ENCODE assay signal across 20 cellular contexts in the genomic region with DNA sequence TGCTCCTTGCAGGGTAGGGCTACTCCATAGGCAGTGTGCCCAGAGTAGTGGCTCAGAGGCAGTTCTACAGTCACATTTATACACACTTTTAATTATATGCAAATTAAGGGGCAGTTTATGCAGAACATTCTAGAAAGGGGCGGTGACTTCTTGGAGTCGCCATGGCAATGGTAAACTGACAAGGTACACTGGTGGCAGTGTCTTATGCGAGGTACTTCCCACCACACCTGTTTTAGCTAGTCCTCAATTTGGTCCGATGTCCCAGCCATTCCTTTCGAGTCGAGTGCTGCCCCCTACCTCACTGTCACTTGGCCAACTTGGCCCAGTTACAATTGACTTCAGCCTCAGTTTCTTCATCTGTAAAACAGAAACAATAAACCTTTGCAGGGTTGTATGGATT. TPM values are rescaled to one million over a fixed set of nuclear protein-coding genes. Genes with fewer than 3 reads are reported as not detected.
DNase-seq lines count a peak whose midpoint lies in the region; TF ChIP-seq lines count a peak whose summit lies in the region.
"Had no signal": no experiment of that assay in that cellular context is flagged by ENCODE, and none has a peak within 500 bp of the region (broad histone marks: within the 10 kb centered on the region; RNA-seq: fewer than 3 reads in every experiment).

No MANE protein-coding gene starts in this region.

- peaks cover 2% of the 10 kb centered on the region for H3K36me3 Mint-ChIP-seq in dendritic cell treated with granulocyte-macrophage colony-stimulating factor and Interleukin-4, amounts not matched to agents 40 ng/mL and 50 ng/mL, for 4 days (ENCODE audit: low read depth)
- H3K36me3 Mint-ChIP-seq in neural progenitor cell: no peaks in the 10 kb centered on the region
- H3K36me3 Mint-ChIP-seq: CD8-positive, alpha-beta T cell; T-cell had no signal

- H3K4me1 Mint-ChIP-seq in dendritic cell treated with granulocyte-macrophage colony-stimulating factor and Interleukin-4, amounts not matched to agents 40 ng/mL and 50 ng/mL, for 4 days (ENCODE audit: low read depth): peaks cover 7% of the 10 kb centered on the region
- peaks cover 3% of the 10 kb centered on the region for H3K4me1 Mint-ChIP-seq in neural progenitor cell

- H3F3A ChIP-seq in neural progenitor cell (ENCODE audit: low read depth): no peaks in the 10 kb centered on the region

- no peak for TF ChIP-seq POLR2A in NB4 (IDR thresholded peaks at IDR 0.05; ENCODE audit: extremely low read depth, insufficient read length)

- no peak overlapping the region for H3K4me3 ChIP-seq in NB4 (ENCODE audit: low read depth, low read length)
- no peak overlapping the region for H3K4me3 ChIP-seq in neural progenitor cell

- no peaks in the 10 kb centered on the region for H3K36me3 ChIP-seq in neural progenitor cell
- H3K36me3 ChIP-seq: BE2C had no signal

- DNase-seq in ELF-1 (ENCODE audit: low read depth, low spot score) (peak; percentile 20), NB4 (ENCODE audit: low read depth) (no peak), neural progenitor cell (ENCODE audit: low spot score) (peak; percentile 3), kidney tubule cell (ENCODE audit: low spot score) (no peak), G401 (ENCODE audit: low spot score) (no peak)
- DNase-seq in stimulated activated CD4-positive, alpha-beta T cell treated with anti-CD3 and anti-CD28 coated beads, Interleukin-4, amount 100 ng/mL, for 24 hours: no peak
- DNase-seq: BE2C; CD8-positive, alpha-beta T cell; DMS79 treated with DMSO at 0.1 percent for 48 hours; GF-D8; MV-4-11; NCI-H1417 treated with DMSO at 0.1 percent for 48 hours; NCI-H1930; NCI-H2171; NCI-H446 treated with DMSO at 0.1 percent for 48 hours; NCI-H748 treated with DMSO at 0.1 percent for 48 hours; T-cell had no signal

- no peaks in the 10 kb centered on the region for H3K9me3 Mint-ChIP-seq in dendritic cell treated with granulocyte-macrophage colony-stimulating factor and Interleukin-4, amounts not matched to agents 40 ng/mL and 50 ng/mL, for 4 days
- no peaks in the 10 kb centered on the region for H3K9me3 Mint-ChIP-seq in neural progenitor cell
- H3K9me3 Mint-ChIP-seq: CD8-positive, alpha-beta T cell; T-cell had no signal

- H3K4me2 ChIP-seq in neural progenitor cell: no peak overlapping the region

- H3K27me3 Mint-ChIP-seq in dendritic cell treated with granulocyte-macrophage colony-stimulating factor and Interleukin-4, amounts not matched to agents 40 ng/mL and 50 ng/mL, for 4 days: no peaks in the 10 kb centered on the region
- peaks cover 6% of the 10 kb centered on the region for H3K27me3 Mint-ChIP-seq in neural progenitor cell (ENCODE audit: insufficient read depth, low read depth)
- H3K27me3 Mint-ChIP-seq: T-cell had no signal

- intact Hi-C loops in dendritic cell treated with granulocyte-macrophage colony-stimulating factor and Interleukin-4, amounts not matched to agents 40 ng/mL and 50 ng/mL, for 4 days (cut with micrococcal nuclease): no loop called here

- H3K4me1 ChIP-seq in neural progenitor cell: no peaks in the 10 kb centered on the region
- H3K4me1 ChIP-seq: BE2C had no signal

- peaks cover 25% of the 10 kb centered on the region for H3K27me3 ChIP-seq in neural progenitor cell
- H3K27me3 ChIP-seq: BE2C had no signal

- H3K79me2 ChIP-seq in neural progenitor cell (ENCODE audit: low read depth): no peaks in the 10 kb centered on the region

- H3K27ac Mint-ChIP-seq in dendritic cell treated with granulocyte-macrophage colony-stimulating factor and Interleukin-4, amounts not matched to agents 40 ng/mL and 50 ng/mL, for 4 days: peak overlapping the region; percentile 64
- no peak overlapping the region for H3K27ac Mint-ChIP-seq in neural progenitor cell
- H3K27ac Mint-ChIP-seq: CD8-positive, alpha-beta T cell; T-cell had no signal

- TF ChIP-seq CTCF in NB4 (IDR thresholded peaks at IDR 0.05; ENCODE audit: low read depth, low read length): peak; percentile 1
- TF ChIP-seq CTCF in neural progenitor cell (IDR thresholded peaks at IDR 0.05): no peak

- no peak overlapping the region for H2AFZ ChIP-seq in neural progenitor cell (replicated peaks)

- no peak overlapping the region for H3K9ac ChIP-seq in neural progenitor cell

- no peaks in the 10 kb centered on the region for H3K9me3 ChIP-seq in neural progenitor cell (ENCODE audit: low read depth)
- H3K9me3 ChIP-seq: BE2C had no signal

- no peaks in the 10 kb centered on the region for H4K20me1 ChIP-seq in neural progenitor cell (ENCODE audit: low read depth)

- H3K4me3 Mint-ChIP-seq in dendritic cell treated with granulocyte-macrophage colony-stimulating factor and Interleukin-4, amounts not matched to agents 40 ng/mL and 50 ng/mL, for 4 days: no peak overlapping the region
- H3K4me3 Mint-ChIP-seq in neural progenitor cell: no peak overlapping the region
- H3K4me3 Mint-ChIP-seq: CD8-positive, alpha-beta T cell; T-cell had no signal

- in situ Hi-C loops in G401 (cut with HindIII; ENCODE audit: low sequenced_read_pairs): no loop called here

- H3K27ac ChIP-seq in neural progenitor cell: no peak overlapping the region
- H3K27ac ChIP-seq: HL-60 had no signal

RNA-seq across cellular contexts. Expression of a gene that starts 3.8 kb away (rescaled TPM):
- total RNA-seq in neural progenitor cell (ENCODE audit: low replicate concordance): 0.26 and 0.50 TPM in 2 replicates
- total RNA-seq in G401 (2014; rRNA removed; shearing (Covaris generic)): 2.4 and 2.5 TPM in 2 replicates

RNA-seq across cellular contexts. Expression of a gene that starts 19.3 kb away (rescaled TPM):
- 86.0 and 86.3 TPM in 2 replicates for total RNA-seq in neural progenitor cell (ENCODE audit: low replicate concordance)
- total RNA-seq in G401 (2014; rRNA removed; shearing (Covaris generic)): 88.5 and 95.8 TPM in 2 replicates

RNA-seq across cellular contexts. Expression of a gene that starts 45.5 kb away (rescaled TPM):
- total RNA-seq in neural progenitor cell (ENCODE audit: low replicate concordance): 123 and 133 TPM in 2 replicates
- total RNA-seq in G401 (2014; rRNA removed; shearing (Covaris generic)): 114 and 121 TPM in 2 replicates

RNA-seq across cellular contexts. Expression of a gene that starts 52.9 kb away (rescaled TPM):
- not detected in 2 replicates for total RNA-seq in neural progenitor cell (ENCODE audit: low replicate concordance)
- not detected in 2 replicates for total RNA-seq in G401 (2014; rRNA removed; shearing (Covaris generic))
- total RNA-seq: CD8-positive, alpha-beta T cell; SK-MEL-5; T-cell had no signal

Comparison
In these comparisons a context has a peak if more than half of its experiments do, and no peak if none do; other contexts are left out.
1. DNase-seq: peak in ELF-1 (single experiment) and neural progenitor cell (single experiment); none in NB4 (single experiment), kidney tubule cell (single experiment), stimulated activated CD4-positive, alpha-beta T cell treated with anti-CD3 and anti-CD28 coated beads, Interleukin-4, amount 100 ng/mL, for 24 hours (single experiment) and G401 (single experiment).